ENCODE assay signal across 8 cellular contexts in the genomic region with DNA sequence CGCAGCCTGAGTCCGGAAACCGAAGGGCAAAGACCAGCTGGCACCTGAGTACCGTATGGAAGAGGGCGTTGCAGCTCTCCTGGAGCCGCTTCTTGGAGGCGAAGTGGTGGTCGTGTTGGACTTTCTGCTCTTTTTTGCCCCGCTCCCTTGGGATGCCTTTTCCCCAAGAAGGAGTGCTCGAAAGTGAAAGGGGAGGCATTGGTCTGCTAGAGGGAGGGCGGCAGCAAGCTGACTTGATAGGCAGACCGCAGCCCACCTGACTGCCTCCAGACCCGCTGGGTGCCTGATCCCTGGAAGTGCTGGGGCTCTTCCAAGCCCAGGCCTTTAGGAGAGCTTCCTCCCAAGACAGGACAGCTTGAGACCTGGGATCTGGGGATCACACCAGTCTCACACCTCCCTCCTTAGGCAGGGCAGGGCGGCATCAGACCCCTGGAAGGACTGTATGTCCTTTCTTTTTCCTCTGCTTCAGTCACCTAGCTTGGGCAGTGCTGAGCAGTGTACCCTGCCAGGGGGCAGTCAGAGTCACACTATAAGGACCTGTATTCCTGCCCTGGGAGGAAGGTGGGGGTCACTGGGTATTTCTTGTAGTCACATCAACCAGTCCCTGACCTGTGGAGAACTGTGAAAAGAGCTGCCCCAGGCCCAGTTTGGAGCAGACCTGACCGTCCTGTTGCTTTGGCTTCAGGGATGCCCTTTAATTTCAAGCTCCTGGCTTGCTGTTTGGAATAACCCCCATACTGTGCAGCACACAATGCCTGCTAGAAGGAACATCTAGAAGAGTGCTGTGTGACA. TPM values are rescaled to one million over a fixed set of nuclear protein-coding genes. Genes with fewer than 3 reads are reported as not detected.
DNase-seq lines count a peak whose midpoint lies in the region; ATAC-seq and TF ChIP-seq lines count a peak whose summit lies in the region.

No MANE protein-coding gene starts in this region.

- H3K9me3 ChIP-seq in MG63 = no peaks in the 10 kb centered on the region

- H3K36me3 Mint-ChIP-seq in activated CD4-positive, alpha-beta T cell treated with anti-CD3 and anti-CD28 coated beads for 36 hours (ENCODE audit: low read depth) = no peaks in the 10 kb centered on the region
- H3K36me3 Mint-ChIP-seq in mesothelial cell of epicardium = peaks cover 1% of the 10 kb centered on the region

- no peak for DNase-seq in activated CD4-positive, alpha-beta T cell treated with anti-CD3 and anti-CD28 coated beads for 36 hours
- DNase-seq in activated CD4-positive, alpha-beta T cell treated with anti-CD3 and anti-CD28 coated beads, Interleukin-2, amount 50 U/mL, for 4 hours = no peak
- no peak for DNase-seq in MG63
- no peak for DNase-seq in mesothelial cell of epicardium (ENCODE audit: low spot score in 2 of 2, unreplicated experiment in 2 of 2)
- no peak for DNase-seq in activated effector memory CD4-positive, alpha-beta T cell treated with Interleukin-2 at 50 U/mL for 16 hours
- DNase-seq in NAMALWA (ENCODE audit: low spot score) = no peak

- H3K27ac Mint-ChIP-seq in activated CD4-positive, alpha-beta T cell treated with anti-CD3 and anti-CD28 coated beads for 36 hours = peak overlapping the region; percentile 37
- H3K27ac Mint-ChIP-seq in mesothelial cell of epicardium = peak overlapping the region; percentile 96

- H3K27me3 ChIP-seq in MG63 = no peaks in the 10 kb centered on the region

- no peaks in the 10 kb centered on the region for H3K36me3 ChIP-seq in MG63

- POLR2A ChIA-PET in activated CD4-positive, alpha-beta T cell treated with anti-CD3 and anti-CD28 coated beads for 36 hours (lab: Charles Lee) = interaction anchor here (0.5 kb wide), 1 partner anchor 600 kb away, joined by 3 read pairs; no protein-coding TSS in a partner anchor

- CTCF ChIA-PET in activated CD4-positive, alpha-beta T cell treated with anti-CD3 and anti-CD28 coated beads for 36 hours (lab: Charles Lee) = interaction anchor here (0.6 to 1.4 kb wide), 2 partner anchors 36 to 120 kb away, joined by 4 to 5 read pairs; no protein-coding TSS in a partner anchor

- H3K4me3 Mint-ChIP-seq in activated CD4-positive, alpha-beta T cell treated with anti-CD3 and anti-CD28 coated beads for 36 hours = peak overlapping the region; percentile 87
- H3K4me3 Mint-ChIP-seq in mesothelial cell of epicardium = peak overlapping the region; percentile 99

- H3K27me3 Mint-ChIP-seq in activated CD4-positive, alpha-beta T cell treated with anti-CD3 and anti-CD28 coated beads for 36 hours = no peaks in the 10 kb centered on the region
- H3K27me3 Mint-ChIP-seq in mesothelial cell of epicardium (ENCODE audit: low read depth) = no peaks in the 10 kb centered on the region

- peaks cover 9% of the 10 kb centered on the region for H3K4me1 Mint-ChIP-seq in activated CD4-positive, alpha-beta T cell treated with anti-CD3 and anti-CD28 coated beads for 36 hours
- peaks cover 52% of the 10 kb centered on the region for H3K4me1 Mint-ChIP-seq in mesothelial cell of epicardium

- peak overlapping the region; percentile 47 for H3K4me3 ChIP-seq in MG63

- TF ChIP-seq CTCF in mesothelial cell of epicardium (IDR thresholded peaks at IDR 0.05; ENCODE audit: unreplicated experiment) = no peak

- peak overlapping the region; percentile 29 for H3K27ac ChIP-seq in cingulate gyrus (ENCODE audit: low read depth, low read length)

- H3K9me3 Mint-ChIP-seq in activated CD4-positive, alpha-beta T cell treated with anti-CD3 and anti-CD28 coated beads for 36 hours (ENCODE audit: low read depth) = peaks cover 1% of the 10 kb centered on the region
- H3K9me3 Mint-ChIP-seq in mesothelial cell of epicardium = peaks cover 3% of the 10 kb centered on the region

- intact Hi-C loops in activated CD4-positive, alpha-beta T cell treated with anti-CD3 and anti-CD28 coated beads for 36 hours (cut with DNase I, micrococcal nuclease) = loop anchor here (1.0 to 10.0 kb wide), 3 partner anchors 40 to 321 kb away; partner anchors contain the start of genes ACAA1 (in 1 of the 2), EXOG (in 1 of the 2), MYD88 (in 1 of the 2) and OXSR1 (in 1 of the 2)

- ATAC-seq in activated CD4-positive, alpha-beta T cell treated with anti-CD3 and anti-CD28 coated beads for 36 hours = no peak
- ATAC-seq in GM18519 (IDR thresholded peaks at IDR 0.05; ENCODE audit: low FRiP score, unreplicated experiment) = no peak

RNA-seq across cellular contexts. Expression of gene ACVR2B, which starts 2.1 kb away (rescaled TPM):
- total RNA-seq in activated CD4-positive, alpha-beta T cell treated with anti-CD3 and anti-CD28 coated beads for 36 hours = 1 to 10 TPM; 5.7 to 6.9 TPM
- total RNA-seq in MG63 (2014; rRNA removed; shearing (Covaris generic); ENCODE audit: low replicate concordance) = 1.1 and 1.2 TPM in 2 replicates
- 45.5 to 50.4 TPM (median 49.9 TPM) in 3 replicates for total RNA-seq in mesothelial cell of epicardium

RNA-seq across cellular contexts. Expression of gene EXOG, which starts 40.3 kb away (rescaled TPM):
- total RNA-seq in activated CD4-positive, alpha-beta T cell treated with anti-CD3 and anti-CD28 coated beads for 36 hours = 10 to 100 TPM; 13.0 to 14.9 TPM
- total RNA-seq in MG63 (2014; rRNA removed; shearing (Covaris generic); ENCODE audit: low replicate concordance) = 4.7 and 5.0 TPM in 2 replicates
- 17.4 to 19.5 TPM (median 18.6 TPM) in 3 replicates for total RNA-seq in mesothelial cell of epicardium
